14 cellular contexts compared by ENCODE assay signal in genomic region chr7:155191901-155192478, GRCh38.
DNase-seq lines count a peak whose midpoint lies in the region; ATAC-seq, FAIRE-seq and TF ChIP-seq lines count a peak whose summit lies in the region.
"Had no signal": no experiment of that assay in that cellular context is flagged by ENCODE, and none has a peak within 500 bp of the region (broad histone marks: within the 10 kb centered on the region; RNA-seq: fewer than 3 reads in every experiment).

No MANE protein-coding gene starts in this region.

- H3K4ac ChIP-seq in mesenchymal stem cell (ENCODE audit: low read depth in 1 of 2, low read length in 2 of 2): no peak overlapping the region

- DNase-seq in GM12891 (ENCODE audit: insufficient read length, low spot score) (no peak), mesenchymal stem cell (no peak), hepatic stellate cell (ENCODE audit: low spot score) (no peak), SKM-1 treated with dmso at 0.1 percent for 144 hours (lab: John Stamatoyannopoulos, UW; ENCODE audit: unreplicated experiment) (no peak)
- DNase-seq: activated naive CD8-positive, alpha-beta T cell treated with anti-CD3 and anti-CD28 coated beads, Interleukin-2, amount 10 ng/mL, durations not matched to agents 7 days and 5 days; lower lobe of right lung; NCI-H226; substantia nigra; SW 1271 had no signal

- H3K9me3 ChIP-seq in mesenchymal stem cell (ENCODE audit: control insufficient read depth, low read length): peaks cover 25% of the 10 kb centered on the region
- H3K9me3 ChIP-seq: neutrophil had no signal

- no peak overlapping the region for H3K14ac ChIP-seq in mesenchymal stem cell (ENCODE audit: low read length in 2 of 2)

- H4K91ac ChIP-seq in mesenchymal stem cell (ENCODE audit: low read length): no peak overlapping the region

- no peak overlapping the region for H2BK120ac ChIP-seq in mesenchymal stem cell (ENCODE audit: low read depth, low read length)

- H3K18ac ChIP-seq in mesenchymal stem cell (ENCODE audit: low read depth in 1 of 2, low read length in 2 of 2): no peak overlapping the region

- H3K27ac ChIP-seq in mesenchymal stem cell (ENCODE audit: low read length, poor library complexity, severe bottlenecking): no peak overlapping the region
- H3K27ac ChIP-seq: lower lobe of right lung, neutrophil had no signal

- no peak for FAIRE-seq in GM12891 (lab: Jason Lieb, UNC)

- H3K79me1 ChIP-seq in mesenchymal stem cell (replicated peaks; ENCODE audit: low read length, poor library complexity, severe bottlenecking): no peaks in the 10 kb centered on the region

- H2AK5ac ChIP-seq in mesenchymal stem cell (ENCODE audit: low read length, severe bottlenecking): no peak overlapping the region

- no peaks in the 10 kb centered on the region for H3K27me3 ChIP-seq in mesenchymal stem cell (ENCODE audit: control insufficient read depth in 1 of 2, insufficient read depth in 1 of 2, low read length in 2 of 2)

- H3K36me3 ChIP-seq in mesenchymal stem cell (ENCODE audit: control insufficient read depth in 1 of 2, insufficient read depth in 2 of 2, low read depth in 1 of 2, low read length in 2 of 2): no peaks in the 10 kb centered on the region
- H3K36me3 ChIP-seq: lower lobe of right lung, neutrophil had no signal

- no peak overlapping the region for H2BK12ac ChIP-seq in mesenchymal stem cell (ENCODE audit: low read length in 2 of 2)

- H3K23ac ChIP-seq in mesenchymal stem cell (ENCODE audit: low read length in 2 of 2): no peak overlapping the region

- H2AFZ ChIP-seq in mesenchymal stem cell (ENCODE audit: low read depth, low read length): no peak overlapping the region

- H3K4me1 ChIP-seq in mesenchymal stem cell (ENCODE audit: control insufficient read depth, insufficient read depth, low read depth, low read length): peaks cover 4% of the 10 kb centered on the region
- H3K4me1 ChIP-seq: lower lobe of right lung had no signal

- peak; percentile 79 for ATAC-seq in GM18867 (IDR thresholded peaks at IDR 0.05; ENCODE audit: unreplicated experiment)
- ATAC-seq in GM21717 (IDR thresholded peaks at IDR 0.05; ENCODE audit: unreplicated experiment): peak; percentile 68
- ATAC-seq in HG03521 (IDR thresholded peaks at IDR 0.05; ENCODE audit: unreplicated experiment): peak; percentile 53
- no peak for ATAC-seq in GM19467 (IDR thresholded peaks at IDR 0.05; ENCODE audit: unreplicated experiment)
- ATAC-seq: lower lobe of right lung had no signal

- H2BK5ac ChIP-seq in mesenchymal stem cell (ENCODE audit: low read depth, low read length, poor library complexity, severe bottlenecking): no peak overlapping the region

- H4K8ac ChIP-seq in mesenchymal stem cell (ENCODE audit: low read length): no peak overlapping the region

- no peak overlapping the region for H3K9ac ChIP-seq in mesenchymal stem cell (ENCODE audit: low read length)

- H3K4me2 ChIP-seq in mesenchymal stem cell (ENCODE audit: low read length, poor library complexity, severe bottlenecking): no peak overlapping the region

- WGBS in mesenchymal stem cell: 74% methylated on average over 4 of the region's 4 CpGs

- no peak overlapping the region for H2BK15ac ChIP-seq in mesenchymal stem cell (ENCODE audit: low read depth, poor library complexity, severe bottlenecking)

- H3K4me3 ChIP-seq in mesenchymal stem cell (ENCODE audit: insufficient read depth in 1 of 2, low read depth in 1 of 2, low read length in 2 of 2): no peak overlapping the region
- H3K4me3 ChIP-seq: lower lobe of right lung had no signal

- TF ChIP-seq POLR2A in GM12891 (IDR thresholded peaks at IDR 0.05; ENCODE audit: low read depth, low read length): no peak

TF ChIP-seq in GM12891, 5 proteins besides CTCF, POLR2A, EP300 and RAD21:
- 0 out of 2 replicates have a peak, but pooled peaks have one; percentile 15 for TF ChIP-seq TAF1 (IDR thresholded peaks at IDR 0.05; ENCODE audit: low read depth, low read length)
- TF ChIP-seq PAX5 (IDR thresholded peaks at IDR 0.05; ENCODE audit: insufficient read depth, low read length, severe bottlenecking): no peak
